23 cellular contexts compared by ENCODE assay signal in the genomic region with DNA sequence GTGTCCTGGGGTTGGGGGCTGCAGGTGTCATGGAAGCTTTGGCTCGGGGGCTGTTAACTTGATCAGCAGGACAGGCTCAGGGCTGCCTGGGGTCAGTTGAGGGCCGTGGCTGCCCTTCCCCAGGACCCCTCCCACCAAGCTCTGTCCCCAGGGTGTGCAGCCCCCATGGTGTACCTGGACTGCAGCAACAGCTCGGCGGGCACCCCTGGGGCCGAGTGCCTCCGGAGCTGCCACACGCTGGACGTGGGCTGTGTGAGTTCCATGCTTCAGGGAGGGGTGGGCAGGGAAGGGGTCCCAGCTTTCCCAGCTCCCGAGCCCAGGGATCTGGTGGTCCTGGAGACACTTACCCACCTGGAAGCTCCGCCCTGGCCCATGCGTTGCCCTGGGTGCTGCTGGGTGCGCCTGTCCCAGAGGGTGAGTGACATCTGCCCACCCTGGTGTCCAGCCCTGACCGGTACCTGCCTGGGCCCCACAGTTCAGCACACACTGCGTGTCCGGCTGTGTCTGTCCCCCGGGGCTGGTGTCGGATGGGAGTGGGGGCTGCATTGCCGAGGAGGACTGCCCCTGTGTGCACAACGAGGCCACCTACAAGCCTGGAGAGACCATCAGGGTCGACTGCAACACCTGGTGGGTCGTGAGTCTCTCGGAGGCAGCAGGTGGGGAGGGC. TPM values are rescaled to one million over a fixed set of nuclear protein-coding genes. Genes with fewer than 3 reads are reported as not detected.
A peak's percentile ranks its signal among the peaks of the same experiment; 100 is the strongest.
DNase-seq lines count a peak whose midpoint lies in the region; ATAC-seq and TF ChIP-seq lines count a peak whose summit lies in the region.
"Had no signal": no experiment of that assay in that cellular context is flagged by ENCODE, and none has a peak within 500 bp of the region (broad histone marks: within the 10 kb centered on the region; RNA-seq: fewer than 3 reads in every experiment).

No MANE protein-coding gene starts in this region.

- H3K4me3 ChIP-seq in MG63 = no peak overlapping the region
- no peak overlapping the region for H3K4me3 ChIP-seq in left ventricle myocardium inferior
- H3K4me3 ChIP-seq in osteoblast (ENCODE audit: insufficient read depth, low read length) = no peak overlapping the region
- H3K4me3 ChIP-seq: esophagus muscularis mucosa, gastrocnemius medialis had no signal

- peaks cover 38% of the 10 kb centered on the region for H3K27me3 ChIP-seq in MG63
- peaks cover 34% of the 10 kb centered on the region for H3K27me3 ChIP-seq in left ventricle myocardium inferior (ENCODE audit: low read depth)
- H3K27me3 ChIP-seq in osteoblast (ENCODE audit: insufficient read depth, low read length) = no peaks in the 10 kb centered on the region

- H3K4me1 ChIP-seq in left ventricle myocardium inferior (no peaks in the 10 kb centered on the region), osteoblast (ENCODE audit: insufficient read depth, low read length) (no peaks in the 10 kb centered on the region)
- H3K4me1 ChIP-seq: esophagus muscularis mucosa, gastrocnemius medialis had no signal

- no peak for TF ChIP-seq CTCF in left ventricle myocardium inferior (IDR thresholded peaks at IDR 0.05; ENCODE audit: borderline replicate concordance)
- TF ChIP-seq CTCF in osteoblast (IDR thresholded peaks at IDR 0.05; ENCODE audit: extremely low read depth, low read depth, low read length) = no peak

- no peaks in the 10 kb centered on the region for H3K79me2 ChIP-seq in osteoblast (ENCODE audit: insufficient read depth, low read length)

- H3K4me2 ChIP-seq in osteoblast (ENCODE audit: insufficient read depth, low read length) = no peak overlapping the region

- no peaks in the 10 kb centered on the region for H4K20me1 ChIP-seq in osteoblast (ENCODE audit: insufficient read depth, low read length)

- intact Hi-C loops in left ventricle myocardium inferior (cut with micrococcal nuclease) = no loop called here

- H3K27ac ChIP-seq in left ventricle myocardium inferior (replicated peaks) (no peak overlapping the region), osteoblast (ENCODE audit: low read depth, low read length) (no peak overlapping the region)
- H3K27ac ChIP-seq: esophagus muscularis mucosa, gastrocnemius medialis had no signal

- DNase-seq in D341Med (ENCODE audit: low spot score) (peak; percentile 34), MG63 (peak; percentile 0), left ventricle myocardium inferior (peak; percentile 11), osteoblast (ENCODE audit: insufficient read length, low spot score, missing footprints) (peak; percentile 82), NCI-H128 (lab: John Stamatoyannopoulos, UW; ENCODE audit: unreplicated experiment) (no peak), NCI-H446 (lab: John Stamatoyannopoulos, UW) (no peak), HK-2 (ENCODE audit: unreplicated experiment) (no peak)
- DNase-seq: activated CD4-positive, alpha-beta T cell treated with anti-CD3 and anti-CD28 coated beads, Interleukin-2, amount 10 ng/mL, durations not matched to agents 24 days and 14 days; activated T-cell treated with anti-CD3 and anti-CD28 coated beads, Interleukin-2, amount 50 U/mL, for 72 hours; effector CD4-positive, alpha-beta T cell; gastrocnemius medialis; GF-D8; HFFc6; mesenchymal stem cell; MV-4-11; naive thymus-derived CD4-positive, alpha-beta T cell; NCI-H187; OCI-M1; stimulated activated CD4-positive, alpha-beta T cell treated with anti-CD3 and anti-CD28 coated beads, Interleukin-2, amount 100 ng/mL, for 48 hours; stimulated activated naive B cell treated with anti-CD40 and anti-IgM and Interleukin-4, amounts not matched to agents 10 μg/mL and 1 μg/mL and 100 μg/mL, for 72 hours had no signal

- H3K36me3 ChIP-seq in MG63 (no peaks in the 10 kb centered on the region), left ventricle myocardium inferior (no peaks in the 10 kb centered on the region), osteoblast (ENCODE audit: insufficient read depth, low read length) (no peaks in the 10 kb centered on the region)
- H3K36me3 ChIP-seq: esophagus muscularis mucosa, gastrocnemius medialis had no signal

- H3K9me3 ChIP-seq in MG63 (no peaks in the 10 kb centered on the region), left ventricle myocardium inferior (replicated peaks) (no peaks in the 10 kb centered on the region), osteoblast (ENCODE audit: low read depth, low read length) (no peaks in the 10 kb centered on the region)
- H3K9me3 ChIP-seq: esophagus muscularis mucosa, gastrocnemius medialis had no signal

- ATAC-seq in esophagus mucosa = no peak
- ATAC-seq: activated T-cell treated with anti-CD3 and anti-CD28 coated beads, Interleukin-2, amount 50 U/mL, for 72 hours; gastrocnemius medialis; naive thymus-derived CD4-positive, alpha-beta T cell; stimulated activated naive B cell treated with anti-CD40 and anti-IgM and Interleukin-4, amounts not matched to agents 10 μg/mL and 1 μg/mL and 100 μg/mL, for 72 hours had no signal

- H2AFZ ChIP-seq in osteoblast (ENCODE audit: low read length) = no peak overlapping the region

RNA-seq across cellular contexts. Expression of a gene that starts 11.3 kb away (rescaled TPM):
- not detected in 2 replicates for total RNA-seq in MG63 (2014; rRNA removed; shearing (Covaris generic); ENCODE audit: low replicate concordance)
- total RNA-seq in left ventricle myocardium inferior (not detected), osteoblast (not detected in 2 replicates), esophagus mucosa (16.0 TPM)
- total RNA-seq: activated CD4-positive, alpha-beta T cell treated with anti-CD3 and anti-CD28 coated beads, Interleukin-2, amount 10 ng/mL, durations not matched to agents 24 days and 14 days; activated T-cell treated with anti-CD3 and anti-CD28 coated beads, Interleukin-2, amount 50 U/mL, for 72 hours; CD4-positive, alpha-beta memory T cell; HFFc6; naive thymus-derived CD4-positive, alpha-beta T cell had no signal

Comparison
In these comparisons a context has a peak if more than half of its experiments do, and no peak if none do; other contexts are left out.
1. DNase-seq: peak in D341Med (single experiment), MG63 (single experiment), left ventricle myocardium inferior (single experiment) and osteoblast (single experiment); none in NCI-H128 (single experiment), NCI-H446 (0 of 2) and HK-2 (single experiment).
2. RNA of a gene that starts 11.3 kb away (total RNA-seq): 16.0 TPM in esophagus mucosa (single experiment); not detected in left ventricle myocardium inferior (single experiment), not detected in MG63 and not detected in osteoblast; every median in the first group is over 10 times any median in the second.